ENCODE assay signal across 7 cellular contexts in genomic region chr9:111937781-111938426, GRCh38. TPM values are rescaled to one million over a fixed set of nuclear protein-coding genes. Genes with fewer than 3 reads are reported as not detected.
DNase-seq lines count a peak whose midpoint lies in the region; ATAC-seq, FAIRE-seq and TF ChIP-seq lines count a peak whose summit lies in the region.

No MANE protein-coding gene starts in this region.

- H2AFZ ChIP-seq in keratinocyte (ENCODE audit: control insufficient read depth, low read length): no peak overlapping the region

- no peak overlapping the region for H3K9ac ChIP-seq in keratinocyte (ENCODE audit: control insufficient read depth, extremely low read depth, insufficient read depth, low read length)

- dilution Hi-C loops in keratinocyte (cut with MboI; ENCODE audit: extremely low pct_ligation_motif_present, low sequenced_read_pairs): no loop called here

- peak overlapping the region; percentile 19 to 74 (median 58) for H3K4me3 Mint-ChIP-seq in IgD-negative memory B cell
- peak overlapping the region; percentile 49 for H3K4me3 Mint-ChIP-seq in activated T-cell treated with anti-CD3 and anti-CD28 coated beads, Interleukin-2, amount 50 U/mL, for 4 hours

- TF ChIP-seq CTCF in keratinocyte (optimal IDR thresholded peaks at IDR 0.05 in 1 of 3, IDR thresholded peaks at IDR 0.05 in 1 of 3, conservative IDR thresholded peaks at IDR 0.05 in 1 of 3; ENCODE audit: extremely low read depth in 1 of 3, insufficient read depth in 2 of 3, low read length in 3 of 3): no peak

- H3K4me1 Mint-ChIP-seq in IgD-negative memory B cell: peaks cover 19 to 28% (median 25%) of the 10 kb centered on the region in 3 donors
- peaks cover 29% of the 10 kb centered on the region for H3K4me1 Mint-ChIP-seq in activated T-cell treated with anti-CD3 and anti-CD28 coated beads, Interleukin-2, amount 50 U/mL, for 4 hours (ENCODE audit: low read depth)

- peaks cover 0 to 12% of the 10 kb centered on the region in 2 experiments for H3K36me3 ChIP-seq in keratinocyte (ENCODE audit: control insufficient read depth in 2 of 2, extremely low read depth in 1 of 2, insufficient read depth in 2 of 2, low read length in 2 of 2)

- peaks cover 8% of the 10 kb centered on the region for H3K4me1 ChIP-seq in keratinocyte (ENCODE audit: control insufficient read depth, extremely low read depth, insufficient read depth, low read length)

- no peak overlapping the region for H3K4me2 ChIP-seq in keratinocyte (ENCODE audit: control insufficient read depth, extremely low read depth, insufficient read depth, low read depth, low read length)

- H3K9me3 ChIP-seq in keratinocyte (ENCODE audit: control insufficient read depth, low read depth, low read length): no peaks in the 10 kb centered on the region

- no peaks in the 10 kb centered on the region for H4K20me1 ChIP-seq in keratinocyte (ENCODE audit: control insufficient read depth, extremely low read depth, insufficient read depth, low read length)

- peak; percentile 50 for ATAC-seq in GM19372 (IDR thresholded peaks at IDR 0.05; ENCODE audit: low read depth, unreplicated experiment)
- peak; percentile 85 to 89 for ATAC-seq in activated T-cell treated with anti-CD3 and anti-CD28 coated beads, Interleukin-2, amount 50 U/mL, for 4 hours

- peak overlapping the region; percentile 16 to 68 (median 41) for H3K27ac Mint-ChIP-seq in IgD-negative memory B cell

- peak; percentile 48 for DNase-seq in activated T-cell treated with anti-CD3 and anti-CD28 coated beads, Interleukin-2, amount 50 U/mL, for 4 hours
- no peak for DNase-seq in keratinocyte (ENCODE audit: low read depth, low spot score)
- peak; percentile 38 to 44 for DNase-seq in stimulated activated CD8-positive, alpha-beta memory T cell treated with anti-CD3 and anti-CD28 coated beads, Interleukin-2, amount 100 ng/mL, for 48 hours (ENCODE audit: low read depth in 2 of 2)
- no peak for DNase-seq in epidermal melanocyte (ENCODE audit: insufficient read length, low spot score)
- no peak for DNase-seq in effector CD8-positive, alpha-beta T cell (lab: John Stamatoyannopoulos, UW)

- H3K9me3 Mint-ChIP-seq in IgD-negative memory B cell: no peaks in the 10 kb centered on the region
- no peaks in the 10 kb centered on the region for H3K9me3 Mint-ChIP-seq in activated T-cell treated with anti-CD3 and anti-CD28 coated beads, Interleukin-2, amount 50 U/mL, for 4 hours

- H3K79me2 ChIP-seq in keratinocyte (ENCODE audit: control insufficient read depth, insufficient read depth, low read length): no peaks in the 10 kb centered on the region

- FAIRE-seq in keratinocyte (lab: Jason Lieb, UNC): peak; percentile 23

- no peak overlapping the region for H3K4me3 ChIP-seq in keratinocyte (ENCODE audit: control insufficient read depth in 2 of 3, extremely low read depth in 1 of 3, insufficient read depth in 2 of 3, low read depth in 1 of 3, low read length in 3 of 3)

- no peaks in the 10 kb centered on the region for H3K27me3 ChIP-seq in keratinocyte (ENCODE audit: control insufficient read depth, extremely low read depth, insufficient read depth, low read length)

- H3K27me3 Mint-ChIP-seq in IgD-negative memory B cell: peaks cover 1% of the 10 kb centered on the region
- no peaks in the 10 kb centered on the region for H3K27me3 Mint-ChIP-seq in activated T-cell treated with anti-CD3 and anti-CD28 coated beads, Interleukin-2, amount 50 U/mL, for 4 hours (ENCODE audit: low read depth)

- H3K36me3 Mint-ChIP-seq in IgD-negative memory B cell: peaks cover 1% of the 10 kb centered on the region
- peaks cover 29% of the 10 kb centered on the region for H3K36me3 Mint-ChIP-seq in activated T-cell treated with anti-CD3 and anti-CD28 coated beads, Interleukin-2, amount 50 U/mL, for 4 hours (ENCODE audit: insufficient read depth)

- H3K9me1 ChIP-seq in keratinocyte (ENCODE audit: control insufficient read depth, extremely low read depth, insufficient read depth, low read length): no peaks in the 10 kb centered on the region

- peak overlapping the region; percentile 19 for H3K27ac ChIP-seq in keratinocyte (ENCODE audit: control insufficient read depth, insufficient read depth, low read length)

RNA-seq across cellular contexts. Expression of gene UGCG, which starts 41.3 kb away (rescaled TPM):
- 23.7 TPM for polyA plus RNA-seq in IgD-negative memory B cell
- total RNA-seq in activated T-cell treated with anti-CD3 and anti-CD28 coated beads, Interleukin-2, amount 50 U/mL, for 4 hours: 10 to 100 TPM; 34.1 to 43.3 (median 40.9) TPM
- polyA plus RNA-seq in keratinocyte: 29.0 to 49.8 TPM (median 30.1 TPM) in 3 replicates
- 145 TPM for polyA plus RNA-seq in keratinocyte (2011; ENCODE audit: low read depth)
- 13.4 and 26.8 TPM in 2 replicates for polyA plus RNA-seq in keratinocyte (2011; cell fraction: cytosol; rRNA removed)
- polyA plus RNA-seq in keratinocyte (2011; cell fraction: nucleus; rRNA removed): 33.9 and 53.9 TPM in 2 replicates
- 21.3 and 63.4 TPM in 2 replicates for polyA plus RNA-seq in keratinocyte (2012; ENCODE audit: low replicate concordance)
- polyA minus RNA-seq in keratinocyte: 11.8 to 40.9 TPM (median 19.6 TPM) in 3 replicates
- polyA minus RNA-seq in keratinocyte (2011; cell fraction: cytosol; rRNA and poly(A)+ RNA removed): 46.6 TPM
- 46.6 and 79.5 TPM in 2 replicates for polyA minus RNA-seq in keratinocyte (2011; cell fraction: nucleus; rRNA and poly(A)+ RNA removed)

Comparison
In these comparisons a context has a peak if more than half of its experiments do, and no peak if none do; other contexts are left out.
1. DNase-seq: peak in activated T-cell treated with anti-CD3 and anti-CD28 coated beads, Interleukin-2, amount 50 U/mL, for 4 hours (single experiment) and stimulated activated CD8-positive, alpha-beta memory T cell treated with anti-CD3 and anti-CD28 coated beads, Interleukin-2, amount 100 ng/mL, for 48 hours (2 of 2); none in keratinocyte (single experiment), epidermal melanocyte (single experiment) and effector CD8-positive, alpha-beta T cell (single experiment).